36 cellular contexts compared by ENCODE assay signal in genomic region chr16:26149661-26150060, GRCh38.
"Had no signal": no experiment of that assay in that cellular context is flagged by ENCODE, and none has a peak within 500 bp of the region (broad histone marks: within the 10 kb centered on the region; RNA-seq: fewer than 3 reads in every experiment).

No MANE protein-coding gene starts in this region.

- H3K4me3 ChIP-seq: adrenal gland, body of pancreas, breast epithelium had no signal

- H3K4me3 Mint-ChIP-seq: activated B cell treated with CpG ODN at 0.5 μM for 24 hours; activated CD4-positive, alpha-beta memory T cell treated with anti-CD3 and anti-CD28 coated beads for 36 hours; activated CD4-positive, alpha-beta T cell treated with anti-CD3 and anti-CD28 coated beads, Interleukin-2, amount 10 ng/mL, durations not matched to agents 24 days and 14 days; activated CD8-positive, alpha-beta T cell treated with anti-CD3 and anti-CD28 coated beads for 36 hours; activated naive CD4-positive, alpha-beta T cell treated with anti-CD3 and anti-CD28 coated beads for 36 hours; activated naive CD8-positive, alpha-beta T cell treated with anti-CD3 and anti-CD28 coated beads for 36 hours; activated T-cell treated with anti-CD3 and anti-CD28 coated beads, Interleukin-2, amount 50 U/mL, for 4 hours; activated T-cell treated with anti-CD3 and anti-CD28 coated beads, Interleukin-2, amount 50 U/mL, for 72 hours; activated T-helper 1 cell treated with anti-CD3 and anti-CD28 coated beads, Interleukin-12 subunit alpha, Interleukin-12 subunit beta, Interleukin-2, Interleukin-4 antibody, amounts not matched to agents 30 ng/mL and 10 ng/mL and 1 ng/mL, durations not matched to agents 14 hours and 24 hours and 36 hours; activated T-helper 17 cell treated with anti-CD3 and anti-CD28 coated beads, Interleukin-2, amount 50 U/mL, for 72 hours; central memory CD8-positive, alpha-beta T cell; T-cell; T-helper 1 cell treated with Interleukin-12 subunit alpha and Interleukin-12 subunit beta and Interleukin-4 antibody, amounts not matched to agents 30 μg/mL and 1 μg/mL, for 36 hours; T-helper 2 cell treated with Interferon-gamma antibody and Interleukin-4, amounts not matched to agents 5 μg/mL and 100 μg/mL, for 36 hours had no signal

- ATAC-seq: activated CD8-positive, alpha-beta T cell treated with anti-CD3 and anti-CD28 coated beads for 36 hours; activated naive CD4-positive, alpha-beta T cell treated with anti-CD3 and anti-CD28 coated beads, Interleukin-2, amount 50 U/mL, for 72 hours; activated T-cell treated with anti-CD3 and anti-CD28 coated beads, Interleukin-2, amount 50 U/mL, for 4 hours; activated T-cell treated with anti-CD3 and anti-CD28 coated beads, Interleukin-2, amount 50 U/mL, for 72 hours; activated T-helper 17 cell treated with anti-CD3 and anti-CD28 coated beads, Interleukin-2, amount 50 U/mL, for 72 hours; body of pancreas; T-cell had no signal

- H3K4me1 Mint-ChIP-seq: activated B cell treated with CpG ODN at 0.5 μM for 24 hours; activated CD4-positive, alpha-beta T cell treated with anti-CD3 and anti-CD28 coated beads, Interleukin-2, amount 10 ng/mL, durations not matched to agents 24 days and 14 days; activated naive CD8-positive, alpha-beta T cell treated with anti-CD3 and anti-CD28 coated beads for 36 hours; activated T-helper 17 cell treated with anti-CD3 and anti-CD28 coated beads, Interleukin-2, amount 50 U/mL, for 72 hours; central memory CD8-positive, alpha-beta T cell; T-cell had no signal

- H3K9me3 Mint-ChIP-seq: activated CD4-positive, alpha-beta memory T cell treated with anti-CD3 and anti-CD28 coated beads for 36 hours; activated CD4-positive, alpha-beta T cell treated with anti-CD3 and anti-CD28 coated beads, Interleukin-2, amount 10 ng/mL, durations not matched to agents 24 days and 14 days; activated CD8-positive, alpha-beta T cell treated with anti-CD3 and anti-CD28 coated beads for 36 hours; activated naive CD4-positive, alpha-beta T cell treated with anti-CD3 and anti-CD28 coated beads for 36 hours; activated naive CD8-positive, alpha-beta T cell treated with anti-CD3 and anti-CD28 coated beads for 36 hours; activated T-helper 1 cell treated with anti-CD3 and anti-CD28 coated beads, Interleukin-12 subunit alpha, Interleukin-12 subunit beta, Interleukin-2, Interleukin-4 antibody, amounts not matched to agents 30 ng/mL and 10 ng/mL and 1 ng/mL, durations not matched to agents 14 hours and 24 hours and 36 hours; activated T-helper 17 cell treated with anti-CD3 and anti-CD28 coated beads, Interleukin-2, amount 50 U/mL, for 72 hours; central memory CD8-positive, alpha-beta T cell; T-cell; T-helper 1 cell treated with Interleukin-12 subunit alpha and Interleukin-12 subunit beta and Interleukin-4 antibody, amounts not matched to agents 30 μg/mL and 1 μg/mL, for 36 hours; T-helper 2 cell treated with Interferon-gamma antibody and Interleukin-4, amounts not matched to agents 5 μg/mL and 100 μg/mL, for 36 hours had no signal

- H3K36me3 ChIP-seq: adrenal gland, brain microvascular endothelial cell, breast epithelium had no signal

- H3K27me3 Mint-ChIP-seq: activated B cell treated with CpG ODN at 0.5 μM for 24 hours; activated CD4-positive, alpha-beta T cell treated with anti-CD3 and anti-CD28 coated beads, Interleukin-2, amount 10 ng/mL, durations not matched to agents 24 days and 14 days; central memory CD8-positive, alpha-beta T cell had no signal

- H3K27ac Mint-ChIP-seq: activated B cell treated with CpG ODN at 0.5 μM for 24 hours; activated CD4-positive, alpha-beta memory T cell treated with anti-CD3 and anti-CD28 coated beads for 36 hours; activated CD4-positive, alpha-beta T cell treated with anti-CD3 and anti-CD28 coated beads, Interleukin-2, amount 10 ng/mL, durations not matched to agents 24 days and 14 days; activated CD8-positive, alpha-beta T cell treated with anti-CD3 and anti-CD28 coated beads for 36 hours; activated naive CD4-positive, alpha-beta T cell treated with anti-CD3 and anti-CD28 coated beads for 36 hours; activated naive CD4-positive, alpha-beta T cell treated with anti-CD3 and anti-CD28 coated beads, Interleukin-2, amount 50 U/mL, for 72 hours; activated naive CD8-positive, alpha-beta T cell treated with anti-CD3 and anti-CD28 coated beads for 36 hours; activated T-cell treated with anti-CD3 and anti-CD28 coated beads, Interleukin-2, amount 50 U/mL, for 72 hours; activated T-helper 1 cell treated with anti-CD3 and anti-CD28 coated beads, Interleukin-12 subunit alpha, Interleukin-12 subunit beta, Interleukin-2, Interleukin-4 antibody, amounts not matched to agents 30 ng/mL and 10 ng/mL and 1 ng/mL, durations not matched to agents 14 hours and 24 hours and 36 hours; activated T-helper 17 cell treated with anti-CD3 and anti-CD28 coated beads, Interleukin-2, amount 50 U/mL, for 72 hours; T-cell; T-helper 1 cell treated with Interleukin-12 subunit alpha and Interleukin-12 subunit beta and Interleukin-4 antibody, amounts not matched to agents 30 μg/mL and 1 μg/mL, for 36 hours; T-helper 2 cell treated with Interferon-gamma antibody and Interleukin-4, amounts not matched to agents 5 μg/mL and 100 μg/mL, for 36 hours had no signal

- H3K27ac ChIP-seq: adrenal gland, body of pancreas, brain microvascular endothelial cell, breast epithelium, VCaP had no signal

- H3K9me3 ChIP-seq: adrenal gland, body of pancreas, breast epithelium had no signal

- H3K36me3 Mint-ChIP-seq: activated CD4-positive, alpha-beta memory T cell treated with anti-CD3 and anti-CD28 coated beads for 36 hours; activated naive CD4-positive, alpha-beta T cell treated with anti-CD3 and anti-CD28 coated beads, Interleukin-2, amount 50 U/mL, for 72 hours; activated naive CD8-positive, alpha-beta T cell treated with anti-CD3 and anti-CD28 coated beads for 36 hours; T-cell had no signal

- DNase-seq: activated B cell treated with CpG ODN at 0.5 μM for 24 hours; activated CD4-positive, alpha-beta memory T cell treated with anti-CD3 and anti-CD28 coated beads for 36 hours; activated CD4-positive, alpha-beta T cell treated with anti-CD3 and anti-CD28 coated beads for 4 hours; activated CD4-positive, alpha-beta T cell treated with anti-CD3 and anti-CD28 coated beads, Interleukin-2, amount 10 ng/mL, durations not matched to agents 24 days and 14 days; activated CD4-positive, alpha-beta T cell treated with anti-CD3 and anti-CD28 coated beads, Interleukin-2, amount 50 U/mL, for 1 hour; activated CD4-positive, alpha-beta T cell treated with anti-CD3 and anti-CD28 coated beads, Interleukin-2, amount 50 U/mL, for 4 hours; activated CD4-positive, CD25-positive, alpha-beta regulatory T cell treated with anti-CD3 and anti-CD28 coated beads, Interleukin-2, amount 50 U/mL, for 72 hours; activated CD8-positive, alpha-beta memory T cell treated with anti-CD3 and anti-CD28 coated beads, Interleukin-2, amount 50 U/mL, for 4 hours; activated CD8-positive, alpha-beta T cell treated with anti-CD3 and anti-CD28 coated beads for 36 hours; activated effector memory CD4-positive, alpha-beta T cell treated with anti-CD3 and anti-CD28 coated beads, Interleukin-2, amount 50 U/mL, for 16 hours; activated gamma-delta T cell treated with Interleukin-2 at 50 U/mL for 16 hours; activated naive CD4-positive, alpha-beta T cell; activated naive CD4-positive, alpha-beta T cell treated with anti-CD3 and anti-CD28 coated beads for 36 hours; activated naive CD4-positive, alpha-beta T cell treated with anti-CD3 and anti-CD28 coated beads, Interleukin-2, amount 50 U/mL, for 16 hours; activated naive CD8-positive, alpha-beta T cell treated with anti-CD3 and anti-CD28 coated beads for 36 hours; activated T-cell treated with anti-CD3 and anti-CD28 coated beads for 4 hours; activated T-cell treated with anti-CD3 and anti-CD28 coated beads, Interleukin-2, amount 50 U/mL, for 1 hour; activated T-cell treated with anti-CD3 and anti-CD28 coated beads, Interleukin-2, amount 50 U/mL, for 4 hours; activated T-cell treated with anti-CD3 and anti-CD28 coated beads, Interleukin-2, amount 50 U/mL, for 72 hours; adrenal gland; amniotic stem cell; aorta; body of pancreas; brain microvascular endothelial cell; cerebellar nuclear complex; T-cell; T-helper 2 cell; T-helper 9 cell had no signal

- H3K4me1 ChIP-seq: adrenal gland, body of pancreas, breast epithelium had no signal

- H3K27me3 ChIP-seq: adrenal gland, body of pancreas, brain microvascular endothelial cell had no signal
